8 cellular contexts compared by ENCODE assay signal in genomic region chrX:16946971-16947562, GRCh38. TPM values are rescaled to one million over a fixed set of nuclear protein-coding genes. Genes with fewer than 3 reads are reported as not detected.
DNase-seq lines count a peak whose midpoint lies in the region; ATAC-seq and TF ChIP-seq lines count a peak whose summit lies in the region.

No MANE protein-coding gene starts in this region.

- H3K9me3 ChIP-seq in CD4-positive, CD25-positive, alpha-beta regulatory T cell (ENCODE audit: control insufficient read depth in 2 of 2, low read length in 2 of 2), result no peaks in the 10 kb centered on the region
- H3K9me3 ChIP-seq in iPS DF 6.9 (ENCODE audit: control insufficient read depth, insufficient read depth, low read length), result no peaks in the 10 kb centered on the region

- peaks cover 10% of the 10 kb centered on the region for H3K27me3 ChIP-seq in CD4-positive, CD25-positive, alpha-beta regulatory T cell (ENCODE audit: control insufficient read depth, insufficient read depth, low read length)
- peaks cover 3% of the 10 kb centered on the region; the same call in 1 of the 2 replicates for H3K27me3 ChIP-seq in iPS DF 6.9 (ENCODE audit: control insufficient read depth, insufficient read depth, low read length)

- no peak for TF ChIP-seq RAD21 in Ishikawa (IDR thresholded peaks at IDR 0.05; ENCODE audit: low read depth)

- no peaks in the 10 kb centered on the region for H3K36me3 ChIP-seq in CD4-positive, CD25-positive, alpha-beta regulatory T cell (ENCODE audit: control insufficient read depth, insufficient read depth, low read length)
- no peaks in the 10 kb centered on the region for H3K36me3 ChIP-seq in iPS DF 6.9 (ENCODE audit: control insufficient read depth, insufficient read depth, low read length)

- H3K27me3 Mint-ChIP-seq in CD4-positive, CD25-positive, alpha-beta regulatory T cell, result peaks cover 4% of the 10 kb centered on the region

- H3K4me1 ChIP-seq in CD4-positive, CD25-positive, alpha-beta regulatory T cell (ENCODE audit: control insufficient read depth, insufficient read depth, low read length, poor library complexity, severe bottlenecking), result peaks cover 6% of the 10 kb centered on the region
- H3K4me1 ChIP-seq in iPS DF 6.9 (ENCODE audit: control insufficient read depth, insufficient read depth, low read length), result no peaks in the 10 kb centered on the region

- peak in 1 of 2 donors; percentile 22 for ATAC-seq in CD4-positive, CD25-positive, alpha-beta regulatory T cell (ENCODE audit: low read depth in 2 of 2)
- ATAC-seq in GM21423 (IDR thresholded peaks at IDR 0.05; ENCODE audit: unreplicated experiment), result peak; percentile 35
- peak; percentile 10 to 15 for ATAC-seq in activated naive CD4-positive, alpha-beta T cell treated with anti-CD3 and anti-CD28 coated beads, Interleukin-2, amount 50 U/mL, for 72 hours

- peaks cover 0 to 11% (median 3%) of the 10 kb centered on the region in 4 donors for H3K4me1 Mint-ChIP-seq in CD4-positive, CD25-positive, alpha-beta regulatory T cell

- no peak overlapping the region for H3K4me3 ChIP-seq in CD4-positive, CD25-positive, alpha-beta regulatory T cell (ENCODE audit: low read depth, low read length)
- peak overlapping the region; percentile 64; the same call in 1 of the 2 replicates for H3K4me3 ChIP-seq in iPS DF 6.9 (ENCODE audit: low read length)
- peak overlapping the region; percentile 35 to 61 (median 48) for H3K4me3 ChIP-seq in skin epidermis

- TF ChIP-seq EP300 in Ishikawa (IDR thresholded peaks at IDR 0.05; ENCODE audit: borderline replicate concordance), result no peak

- H3K4me3 Mint-ChIP-seq in CD4-positive, CD25-positive, alpha-beta regulatory T cell, result peak overlapping the region; percentile 81 to 89 (median 86)

- peak in 1 of 3 donors; percentile 13 for DNase-seq in CD4-positive, CD25-positive, alpha-beta regulatory T cell
- DNase-seq in activated naive CD4-positive, alpha-beta T cell treated with anti-CD3 and anti-CD28 coated beads, Interleukin-2, amount 50 U/mL, for 72 hours (ENCODE audit: low spot score in 2 of 2), result no peak
- DNase-seq in iPS DF 6.9 (ENCODE audit: low read depth, low spot score), result no peak
- no peak for DNase-seq in SW 1271 (lab: John Stamatoyannopoulos, UW)
- DNase-seq in amniotic stem cell (lab: John Stamatoyannopoulos, UW), result no peak

- peak overlapping the region in 1 of 3 donors; percentile 86 for H3K27ac Mint-ChIP-seq in CD4-positive, CD25-positive, alpha-beta regulatory T cell
- no peak overlapping the region for H3K27ac Mint-ChIP-seq in activated naive CD4-positive, alpha-beta T cell treated with anti-CD3 and anti-CD28 coated beads, Interleukin-2, amount 50 U/mL, for 72 hours

- H3K36me3 Mint-ChIP-seq in CD4-positive, CD25-positive, alpha-beta regulatory T cell, result no peaks in the 10 kb centered on the region
- H3K36me3 Mint-ChIP-seq in activated naive CD4-positive, alpha-beta T cell treated with anti-CD3 and anti-CD28 coated beads, Interleukin-2, amount 50 U/mL, for 72 hours, result no peaks in the 10 kb centered on the region

- no peak overlapping the region for H3K27ac ChIP-seq in CD4-positive, CD25-positive, alpha-beta regulatory T cell (ENCODE audit: insufficient read depth, low read length, poor library complexity, severe bottlenecking)
- H3K27ac ChIP-seq in iPS DF 6.9 (ENCODE audit: low read length), result no peak overlapping the region
- peak overlapping the region in 2 of 21 experiments; percentile 33 to 52 for H3K27ac ChIP-seq in skin epidermis

- H3K9me3 Mint-ChIP-seq in CD4-positive, CD25-positive, alpha-beta regulatory T cell, result peaks cover 0 to 6% (median 1%) of the 10 kb centered on the region in 7 donors
- no peaks in the 10 kb centered on the region for H3K9me3 Mint-ChIP-seq in activated naive CD4-positive, alpha-beta T cell treated with anti-CD3 and anti-CD28 coated beads, Interleukin-2, amount 50 U/mL, for 72 hours

- no CpG with 5 or more reads among the region's 43 CpGs for WGBS in iPS DF 6.9 (ENCODE audit: insufficient coverage, insufficient read length)

TF ChIP-seq in Ishikawa, 13 proteins besides CTCF, POLR2A, EP300 and RAD21:
- TF ChIP-seq NFIC (IDR thresholded peaks at IDR 0.05) (no peak), EGR1 (IDR thresholded peaks at IDR 0.05) (peak; percentile 35; the same call in 1 of the 2 replicates), MAX (IDR thresholded peaks at IDR 0.05) (no peak)

RNA-seq across cellular contexts. Expression of gene REPS2, which starts 0.6 kb away (rescaled TPM):
- total RNA-seq in CD4-positive, CD25-positive, alpha-beta regulatory T cell, result 0.74 TPM
- polyA plus RNA-seq in CD4-positive, CD25-positive, alpha-beta regulatory T cell, result under 1 TPM in 2 of 4 donors, not detected in 2; 0.05 to 0.52 TPM
- total RNA-seq in activated naive CD4-positive, alpha-beta T cell treated with anti-CD3 and anti-CD28 coated beads, Interleukin-2, amount 50 U/mL, for 72 hours, result under 1 TPM in 1 of 2 donors, not detected in 1; 0.02 TPM
